1 cellular context compared by ENCODE assay signal in the genomic region with DNA sequence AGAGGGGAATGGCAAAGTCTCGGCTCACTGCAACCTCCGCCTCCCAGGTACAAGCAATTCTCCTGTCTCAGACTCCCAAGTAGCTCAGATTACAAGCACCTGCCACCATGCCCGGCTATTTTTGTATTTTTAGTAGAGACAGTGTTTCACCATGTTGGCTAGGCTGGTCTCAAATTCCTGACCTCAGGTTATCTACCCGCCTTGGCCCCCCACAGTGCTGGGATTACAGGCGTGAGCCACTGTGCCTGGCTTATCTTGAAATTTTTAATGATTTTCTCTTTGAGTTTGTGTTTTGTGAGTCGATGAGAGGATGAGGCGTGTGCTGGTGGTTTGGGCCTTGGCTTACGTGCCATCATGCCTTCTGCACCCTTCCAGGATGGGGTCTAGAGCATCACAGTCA.
TF ChIP-seq lines count a peak whose summit lies in the region.

No MANE protein-coding gene starts in this region.

TF ChIP-seq in K562, 482 proteins besides CTCF, POLR2A, EP300 and RAD21:
- TF ChIP-seq, protein P1, sequence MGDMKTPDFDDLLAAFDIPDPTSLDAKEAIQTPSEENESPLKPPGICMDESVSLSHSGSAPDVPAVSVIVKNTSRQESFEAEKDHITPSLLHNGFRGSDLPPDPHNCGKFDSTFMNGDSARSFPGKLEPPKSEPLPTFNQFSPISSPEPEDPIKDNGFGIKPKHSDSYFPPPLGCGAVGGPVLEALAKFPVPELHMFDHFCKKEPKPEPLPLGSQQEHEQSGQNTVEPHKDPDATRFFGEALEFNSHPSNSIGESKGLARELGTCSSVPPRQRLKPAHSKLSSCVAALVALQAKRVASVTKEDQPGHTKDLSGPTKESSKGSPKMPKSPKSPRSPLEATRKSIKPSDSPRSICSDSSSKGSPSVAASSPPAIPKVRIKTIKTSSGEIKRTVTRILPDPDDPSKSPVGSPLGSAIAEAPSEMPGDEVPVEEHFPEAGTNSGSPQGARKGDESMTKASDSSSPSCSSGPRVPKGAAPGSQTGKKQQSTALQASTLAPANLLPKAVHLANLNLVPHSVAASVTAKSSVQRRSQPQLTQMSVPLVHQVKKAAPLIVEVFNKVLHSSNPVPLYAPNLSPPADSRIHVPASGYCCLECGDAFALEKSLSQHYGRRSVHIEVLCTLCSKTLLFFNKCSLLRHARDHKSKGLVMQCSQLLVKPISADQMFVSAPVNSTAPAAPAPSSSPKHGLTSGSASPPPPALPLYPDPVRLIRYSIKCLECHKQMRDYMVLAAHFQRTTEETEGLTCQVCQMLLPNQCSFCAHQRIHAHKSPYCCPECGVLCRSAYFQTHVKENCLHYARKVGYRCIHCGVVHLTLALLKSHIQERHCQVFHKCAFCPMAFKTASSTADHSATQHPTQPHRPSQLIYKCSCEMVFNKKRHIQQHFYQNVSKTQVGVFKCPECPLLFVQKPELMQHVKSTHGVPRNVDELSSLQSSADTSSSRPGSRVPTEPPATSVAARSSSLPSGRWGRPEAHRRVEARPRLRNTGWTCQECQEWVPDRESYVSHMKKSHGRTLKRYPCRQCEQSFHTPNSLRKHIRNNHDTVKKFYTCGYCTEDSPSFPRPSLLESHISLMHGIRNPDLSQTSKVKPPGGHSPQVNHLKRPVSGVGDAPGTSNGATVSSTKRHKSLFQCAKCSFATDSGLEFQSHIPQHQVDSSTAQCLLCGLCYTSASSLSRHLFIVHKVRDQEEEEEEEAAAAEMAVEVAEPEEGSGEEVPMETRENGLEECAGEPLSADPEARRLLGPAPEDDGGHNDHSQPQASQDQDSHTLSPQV (IDR thresholded peaks at IDR 0.05), result peak; percentile 72
- TF ChIP-seq CBX8 (IDR thresholded peaks at IDR 0.05; ENCODE audit: borderline replicate concordance, extremely low read depth, low read depth, low read length, poor library complexity, severe bottlenecking), result no peak
- TF ChIP-seq ARID1B (IDR thresholded peaks at IDR 0.05), result peak; percentile 54
- no peak for TF ChIP-seq NUFIP1 (IDR thresholded peaks at IDR 0.05; ENCODE audit: partially characterized antibody)
- TF ChIP-seq ARID2 (IDR thresholded peaks at IDR 0.05), result no peak
- peak; percentile 35 for TF ChIP-seq CXXC5 (CRISPR knock-in tag; IDR thresholded peaks at IDR 0.05)
- TF ChIP-seq POLR2G (IDR thresholded peaks at IDR 0.05; ENCODE audit: low read depth, low read length), result no peak
- TF ChIP-seq ZNF263 (CRISPR knock-in tag; IDR thresholded peaks at IDR 0.05; ENCODE audit: borderline replicate concordance), result no peak
- no peak for TF ChIP-seq BRD9 (IDR thresholded peaks at IDR 0.05; ENCODE audit: low read depth, partially characterized antibody)
- no peak for TF ChIP-seq TAL1 (IDR thresholded peaks at IDR 0.05)
- TF ChIP-seq, protein P2, sequence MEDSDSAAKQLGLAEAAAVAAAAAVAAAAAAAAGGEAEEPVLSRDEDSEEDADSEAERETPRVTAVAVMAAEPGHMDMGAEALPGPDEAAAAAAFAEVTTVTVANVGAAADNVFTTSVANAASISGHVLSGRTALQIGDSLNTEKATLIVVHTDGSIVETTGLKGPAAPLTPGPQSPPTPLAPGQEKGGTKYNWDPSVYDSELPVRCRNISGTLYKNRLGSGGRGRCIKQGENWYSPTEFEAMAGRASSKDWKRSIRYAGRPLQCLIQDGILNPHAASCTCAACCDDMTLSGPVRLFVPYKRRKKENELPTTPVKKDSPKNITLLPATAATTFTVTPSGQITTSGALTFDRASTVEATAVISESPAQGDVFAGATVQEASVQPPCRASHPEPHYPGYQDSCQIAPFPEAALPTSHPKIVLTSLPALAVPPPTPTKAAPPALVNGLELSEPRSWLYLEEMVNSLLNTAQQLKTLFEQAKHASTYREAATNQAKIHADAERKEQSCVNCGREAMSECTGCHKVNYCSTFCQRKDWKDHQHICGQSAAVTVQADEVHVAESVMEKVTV (CRISPR knock-in tag; IDR thresholded peaks at IDR 0.05), result no peak
- no peak for TF ChIP-seq BRD4 (IDR thresholded peaks at IDR 0.05)
- TF ChIP-seq, protein P3, sequence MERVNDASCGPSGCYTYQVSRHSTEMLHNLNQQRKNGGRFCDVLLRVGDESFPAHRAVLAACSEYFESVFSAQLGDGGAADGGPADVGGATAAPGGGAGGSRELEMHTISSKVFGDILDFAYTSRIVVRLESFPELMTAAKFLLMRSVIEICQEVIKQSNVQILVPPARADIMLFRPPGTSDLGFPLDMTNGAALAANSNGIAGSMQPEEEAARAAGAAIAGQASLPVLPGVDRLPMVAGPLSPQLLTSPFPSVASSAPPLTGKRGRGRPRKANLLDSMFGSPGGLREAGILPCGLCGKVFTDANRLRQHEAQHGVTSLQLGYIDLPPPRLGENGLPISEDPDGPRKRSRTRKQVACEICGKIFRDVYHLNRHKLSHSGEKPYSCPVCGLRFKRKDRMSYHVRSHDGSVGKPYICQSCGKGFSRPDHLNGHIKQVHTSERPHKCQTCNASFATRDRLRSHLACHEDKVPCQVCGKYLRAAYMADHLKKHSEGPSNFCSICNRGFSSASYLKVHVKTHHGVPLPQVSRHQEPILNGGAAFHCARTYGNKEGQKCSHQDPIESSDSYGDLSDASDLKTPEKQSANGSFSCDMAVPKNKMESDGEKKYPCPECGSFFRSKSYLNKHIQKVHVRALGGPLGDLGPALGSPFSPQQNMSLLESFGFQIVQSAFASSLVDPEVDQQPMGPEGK (CRISPR knock-in tag; IDR thresholded peaks at IDR 0.05; ENCODE audit: borderline replicate concordance), result no peak
- TF ChIP-seq DMBX1 (CRISPR knock-in tag; IDR thresholded peaks at IDR 0.05; ENCODE audit: borderline replicate concordance), result peak; percentile 30; the same call in 1 of the 2 replicates
- no peak for TF ChIP-seq MAFG (tag; conservative IDR thresholded peaks at IDR 0.05)
- TF ChIP-seq NCOR1 (IDR thresholded peaks at IDR 0.05), result peak; percentile 35; the same call in 1 of the 2 replicates
- TF ChIP-seq, protein P4, sequence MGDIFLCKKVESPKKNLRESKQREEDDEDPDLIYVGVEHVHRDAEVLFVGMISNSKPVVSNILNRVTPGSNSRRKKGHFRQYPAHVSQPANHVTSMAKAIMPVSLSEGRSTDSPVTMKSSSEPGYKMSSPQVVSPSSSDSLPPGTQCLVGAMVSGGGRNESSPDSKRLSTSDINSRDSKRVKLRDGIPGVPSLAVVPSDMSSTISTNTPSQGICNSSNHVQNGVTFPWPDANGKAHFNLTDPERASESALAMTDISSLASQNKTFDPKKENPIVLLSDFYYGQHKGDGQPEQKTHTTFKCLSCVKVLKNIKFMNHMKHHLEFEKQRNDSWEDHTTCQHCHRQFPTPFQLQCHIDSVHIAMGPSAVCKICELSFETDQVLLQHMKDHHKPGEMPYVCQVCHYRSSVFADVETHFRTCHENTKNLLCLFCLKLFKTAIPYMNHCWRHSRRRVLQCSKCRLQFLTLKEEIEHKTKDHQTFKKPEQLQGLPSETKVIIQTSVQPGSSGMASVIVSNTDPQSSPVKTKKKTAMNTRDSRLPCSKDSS (IDR thresholded peaks at IDR 0.05; ENCODE audit: low read depth, partially characterized antibody), result no peak
- TF ChIP-seq, protein P5, sequence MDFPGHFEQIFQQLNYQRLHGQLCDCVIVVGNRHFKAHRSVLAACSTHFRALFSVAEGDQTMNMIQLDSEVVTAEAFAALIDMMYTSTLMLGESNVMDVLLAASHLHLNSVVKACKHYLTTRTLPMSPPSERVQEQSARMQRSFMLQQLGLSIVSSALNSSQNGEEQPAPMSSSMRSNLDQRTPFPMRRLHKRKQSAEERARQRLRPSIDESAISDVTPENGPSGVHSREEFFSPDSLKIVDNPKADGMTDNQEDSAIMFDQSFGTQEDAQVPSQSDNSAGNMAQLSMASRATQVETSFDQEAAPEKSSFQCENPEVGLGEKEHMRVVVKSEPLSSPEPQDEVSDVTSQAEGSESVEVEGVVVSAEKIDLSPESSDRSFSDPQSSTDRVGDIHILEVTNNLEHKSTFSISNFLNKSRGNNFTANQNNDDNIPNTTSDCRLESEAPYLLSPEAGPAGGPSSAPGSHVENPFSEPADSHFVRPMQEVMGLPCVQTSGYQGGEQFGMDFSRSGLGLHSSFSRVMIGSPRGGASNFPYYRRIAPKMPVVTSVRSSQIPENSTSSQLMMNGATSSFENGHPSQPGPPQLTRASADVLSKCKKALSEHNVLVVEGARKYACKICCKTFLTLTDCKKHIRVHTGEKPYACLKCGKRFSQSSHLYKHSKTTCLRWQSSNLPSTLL (IDR thresholded peaks at IDR 0.05), result no peak
- no peak for TF ChIP-seq KLF6 (CRISPR knock-in tag; IDR thresholded peaks at IDR 0.05; ENCODE audit: borderline replicate concordance)
- TF ChIP-seq ELF4 (CRISPR knock-in tag; IDR thresholded peaks at IDR 0.05), result 0 out of 2 replicates have a peak, but pooled peaks have one; percentile 23
- TF ChIP-seq, protein P6, sequence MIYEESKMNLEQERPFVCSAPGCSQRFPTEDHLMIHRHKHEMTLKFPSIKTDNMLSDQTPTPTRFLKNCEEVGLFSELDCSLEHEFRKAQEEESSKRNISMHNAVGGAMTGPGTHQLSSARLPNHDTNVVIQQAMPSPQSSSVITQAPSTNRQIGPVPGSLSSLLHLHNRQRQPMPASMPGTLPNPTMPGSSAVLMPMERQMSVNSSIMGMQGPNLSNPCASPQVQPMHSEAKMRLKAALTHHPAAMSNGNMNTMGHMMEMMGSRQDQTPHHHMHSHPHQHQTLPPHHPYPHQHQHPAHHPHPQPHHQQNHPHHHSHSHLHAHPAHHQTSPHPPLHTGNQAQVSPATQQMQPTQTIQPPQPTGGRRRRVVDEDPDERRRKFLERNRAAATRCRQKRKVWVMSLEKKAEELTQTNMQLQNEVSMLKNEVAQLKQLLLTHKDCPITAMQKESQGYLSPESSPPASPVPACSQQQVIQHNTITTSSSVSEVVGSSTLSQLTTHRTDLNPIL (CRISPR knock-in tag; IDR thresholded peaks at IDR 0.05), result no peak
- TF ChIP-seq, protein P7, sequence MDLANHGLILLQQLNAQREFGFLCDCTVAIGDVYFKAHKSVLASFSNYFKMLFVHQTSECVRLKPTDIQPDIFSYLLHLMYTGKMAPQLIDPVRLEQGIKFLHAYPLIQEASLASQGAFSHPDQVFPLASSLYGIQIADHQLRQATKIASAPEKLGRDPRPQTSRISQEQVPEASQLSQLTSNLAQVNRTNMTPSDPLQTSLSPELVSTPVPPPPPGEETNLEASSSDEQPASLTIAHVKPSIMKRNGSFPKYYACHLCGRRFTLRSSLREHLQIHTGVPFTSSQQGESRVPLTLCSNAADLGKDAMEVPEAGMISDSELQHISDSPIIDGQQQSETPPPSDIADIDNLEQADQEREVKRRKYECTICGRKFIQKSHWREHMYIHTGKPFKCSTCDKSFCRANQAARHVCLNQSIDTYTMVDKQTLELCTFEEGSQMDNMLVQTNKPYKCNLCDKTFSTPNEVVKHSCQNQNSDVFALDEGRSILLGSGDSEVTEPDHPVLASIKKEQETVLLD (IDR thresholded peaks at IDR 0.05), result 0 out of 2 replicates have a peak, but pooled peaks have one; percentile 21
- TF ChIP-seq TEAD2 (tag; IDR thresholded peaks at IDR 0.05), result no peak
- TF ChIP-seq, protein P8, sequence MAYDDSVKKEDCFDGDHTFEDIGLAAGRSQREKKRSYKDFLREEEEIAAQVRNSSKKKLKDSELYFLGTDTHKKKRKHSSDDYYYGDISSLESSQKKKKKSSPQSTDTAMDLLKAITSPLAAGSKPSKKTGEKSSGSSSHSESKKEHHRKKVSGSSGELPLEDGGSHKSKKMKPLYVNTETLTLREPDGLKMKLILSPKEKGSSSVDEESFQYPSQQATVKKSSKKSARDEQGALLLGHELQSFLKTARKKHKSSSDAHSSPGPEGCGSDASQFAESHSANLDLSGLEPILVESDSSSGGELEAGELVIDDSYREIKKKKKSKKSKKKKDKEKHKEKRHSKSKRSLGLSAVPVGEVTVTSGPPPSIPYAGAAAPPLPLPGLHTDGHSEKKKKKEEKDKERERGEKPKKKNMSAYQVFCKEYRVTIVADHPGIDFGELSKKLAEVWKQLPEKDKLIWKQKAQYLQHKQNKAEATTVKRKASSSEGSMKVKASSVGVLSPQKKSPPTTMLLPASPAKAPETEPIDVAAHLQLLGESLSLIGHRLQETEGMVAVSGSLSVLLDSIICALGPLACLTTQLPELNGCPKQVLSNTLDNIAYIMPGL (CRISPR knock-in tag; IDR thresholded peaks at IDR 0.05), result no peak
- no peak for TF ChIP-seq SP1 (CRISPR knock-in tag; IDR thresholded peaks at IDR 0.05)
- TF ChIP-seq RBFOX2 (IDR thresholded peaks at IDR 0.05; ENCODE audit: low read depth, low read length), result no peak
- no peak for TF ChIP-seq ZNF41 (CRISPR knock-in tag; conservative IDR thresholded peaks at IDR 0.05)
- 0 out of 4 replicates have a peak, but pooled peaks of 1 of the 2 experiments have one; percentile 10 for TF ChIP-seq TRIM24 (IDR thresholded peaks at IDR 0.05)
- 0 out of 2 replicates have a peak, but pooled peaks have one; percentile 15 for TF ChIP-seq SMARCA4 (IDR thresholded peaks at IDR 0.05)
- TF ChIP-seq NR2C1 (IDR thresholded peaks at IDR 0.05), result no peak
- TF ChIP-seq NR2C1 (tag; IDR thresholded peaks at IDR 0.05), result 0 out of 2 replicates have a peak, but pooled peaks have one; percentile 11
- peak; percentile 60 for TF ChIP-seq CBFA2T3 (IDR thresholded peaks at IDR 0.05)
- peak; percentile 49 to 61; a peak in 2 of 4 replicates for TF ChIP-seq KDM1A (IDR thresholded peaks at IDR 0.05)
- TF ChIP-seq, protein P9, sequence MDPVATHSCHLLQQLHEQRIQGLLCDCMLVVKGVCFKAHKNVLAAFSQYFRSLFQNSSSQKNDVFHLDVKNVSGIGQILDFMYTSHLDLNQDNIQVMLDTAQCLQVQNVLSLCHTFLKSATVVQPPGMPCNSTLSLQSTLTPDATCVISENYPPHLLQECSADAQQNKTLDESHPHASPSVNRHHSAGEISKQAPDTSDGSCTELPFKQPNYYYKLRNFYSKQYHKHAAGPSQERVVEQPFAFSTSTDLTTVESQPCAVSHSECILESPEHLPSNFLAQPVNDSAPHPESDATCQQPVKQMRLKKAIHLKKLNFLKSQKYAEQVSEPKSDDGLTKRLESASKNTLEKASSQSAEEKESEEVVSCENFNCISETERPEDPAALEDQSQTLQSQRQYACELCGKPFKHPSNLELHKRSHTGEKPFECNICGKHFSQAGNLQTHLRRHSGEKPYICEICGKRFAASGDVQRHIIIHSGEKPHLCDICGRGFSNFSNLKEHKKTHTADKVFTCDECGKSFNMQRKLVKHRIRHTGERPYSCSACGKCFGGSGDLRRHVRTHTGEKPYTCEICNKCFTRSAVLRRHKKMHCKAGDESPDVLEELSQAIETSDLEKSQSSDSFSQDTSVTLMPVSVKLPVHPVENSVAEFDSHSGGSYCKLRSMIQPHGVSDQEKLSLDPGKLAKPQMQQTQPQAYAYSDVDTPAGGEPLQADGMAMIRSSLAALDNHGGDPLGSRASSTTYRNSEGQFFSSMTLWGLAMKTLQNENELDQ (CRISPR knock-in tag; IDR thresholded peaks at IDR 0.05; ENCODE audit: borderline replicate concordance), result no peak
- no peak for TF ChIP-seq ZC3H11A (IDR thresholded peaks at IDR 0.05; ENCODE audit: low read depth, low read length)
- TF ChIP-seq ZSCAN29 (IDR thresholded peaks at IDR 0.05), result no peak
- TF ChIP-seq, protein P10, sequence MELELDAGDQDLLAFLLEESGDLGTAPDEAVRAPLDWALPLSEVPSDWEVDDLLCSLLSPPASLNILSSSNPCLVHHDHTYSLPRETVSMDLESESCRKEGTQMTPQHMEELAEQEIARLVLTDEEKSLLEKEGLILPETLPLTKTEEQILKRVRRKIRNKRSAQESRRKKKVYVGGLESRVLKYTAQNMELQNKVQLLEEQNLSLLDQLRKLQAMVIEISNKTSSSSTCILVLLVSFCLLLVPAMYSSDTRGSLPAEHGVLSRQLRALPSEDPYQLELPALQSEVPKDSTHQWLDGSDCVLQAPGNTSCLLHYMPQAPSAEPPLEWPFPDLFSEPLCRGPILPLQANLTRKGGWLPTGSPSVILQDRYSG (tag; conservative IDR thresholded peaks at IDR 0.05; ENCODE audit: low read depth), result 0 out of 2 replicates have a peak, but pooled peaks have one; percentile 23
- TF ChIP-seq HDAC1 (IDR thresholded peaks at IDR 0.05), result peak in 1 of 2 experiments; percentile 15; a peak in 1 of 4 replicates
- TF ChIP-seq SMAD4 (CRISPR knock-in tag; conservative IDR thresholded peaks at IDR 0.05), result peak; percentile 50; the same call in 1 of the 2 replicates
- TF ChIP-seq BCOR (IDR thresholded peaks at IDR 0.05), result no peak
